ENCODE assay signal across 16 cellular contexts in the genomic region with DNA sequence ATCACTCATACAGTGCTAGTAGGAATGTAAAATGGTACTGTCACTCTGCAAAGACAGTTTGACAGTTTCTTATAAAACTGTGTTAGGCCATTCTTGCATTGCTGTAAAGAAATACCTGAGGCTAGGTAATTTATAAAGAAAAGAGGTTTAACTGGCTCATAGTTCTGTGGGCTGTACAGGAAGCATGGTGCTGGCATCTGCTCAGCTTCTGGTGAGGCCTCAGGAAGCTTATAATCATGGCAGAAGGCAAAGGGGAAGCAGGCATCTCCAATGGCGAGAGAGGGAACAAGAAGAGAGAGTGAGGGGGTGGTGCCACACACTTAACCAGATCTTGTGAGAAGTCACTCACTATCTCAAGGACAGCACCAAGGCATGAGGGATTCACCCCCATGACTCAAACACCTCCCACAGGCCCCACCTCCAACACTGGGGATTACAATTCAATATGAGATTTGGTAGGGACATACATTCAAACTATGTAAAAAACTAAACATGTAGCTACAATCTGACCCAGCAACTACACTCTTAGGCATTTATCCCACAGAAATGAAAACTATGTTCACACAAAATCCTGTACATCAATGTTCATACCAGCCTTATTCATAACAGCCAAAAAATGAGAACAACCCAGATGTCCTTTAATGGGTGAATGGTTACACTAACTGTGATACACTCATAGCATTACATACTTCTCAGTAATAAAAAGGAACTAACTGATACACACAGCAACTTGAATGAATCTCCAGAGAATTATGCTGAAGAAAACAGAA.
"Had no signal": no experiment of that assay in that cellular context is flagged by ENCODE, and none has a peak within 500 bp of the region (broad histone marks: within the 10 kb centered on the region; RNA-seq: fewer than 3 reads in every experiment).

No MANE protein-coding gene starts in this region.

- H3K4me3 ChIP-seq: ascending aorta, transverse colon had no signal

- H3K27me3 Mint-ChIP-seq: activated CD8-positive, alpha-beta T cell treated with anti-CD3 and anti-CD28 coated beads for 36 hours; effector memory CD8-positive, alpha-beta T cell had no signal

- H3K4me3 Mint-ChIP-seq: activated CD8-positive, alpha-beta T cell treated with anti-CD3 and anti-CD28 coated beads for 36 hours; effector memory CD8-positive, alpha-beta T cell; T-helper 1 cell treated with Interleukin-12 subunit alpha and Interleukin-12 subunit beta and Interleukin-4 antibody, amounts not matched to agents 30 μg/mL and 1 μg/mL, for 36 hours had no signal

- H3K27ac ChIP-seq: ascending aorta, epithelial cell of prostate, neutrophil, parathyroid adenoma, transverse colon had no signal

- H2AFZ ChIP-seq: parathyroid adenoma had no signal

- H3K79me2 ChIP-seq: parathyroid adenoma had no signal

- H3K36me3 ChIP-seq: neutrophil had no signal

- H3K4me1 ChIP-seq: parathyroid adenoma had no signal

- DNase-seq: activated CD8-positive, alpha-beta memory T cell treated with anti-CD3 and anti-CD28 coated beads, Interleukin-2, amount 50 U/mL, for 4 hours; activated CD8-positive, alpha-beta T cell treated with anti-CD3 and anti-CD28 coated beads for 36 hours; activated T-cell treated with anti-CD3 and anti-CD28 coated beads, Interleukin-2, amount 50 U/mL, for 48 hours; dermis blood vessel endothelial cell; effector memory CD8-positive, alpha-beta T cell; islet precursor cell; stimulated activated CD4-positive, alpha-beta T cell treated with anti-CD3 and anti-CD28 coated beads, Interleukin-12 subunit alpha, Interleukin-12 subunit beta, amount 100 ng/mL, for 4 hours; stimulated activated naive CD4-positive, alpha-beta T cell; transverse colon had no signal

- H3K27ac Mint-ChIP-seq: activated CD8-positive, alpha-beta T cell treated with anti-CD3 and anti-CD28 coated beads for 36 hours; effector memory CD8-positive, alpha-beta T cell; T-helper 1 cell treated with Interleukin-12 subunit alpha and Interleukin-12 subunit beta and Interleukin-4 antibody, amounts not matched to agents 30 μg/mL and 1 μg/mL, for 36 hours had no signal

- H3K9ac ChIP-seq: parathyroid adenoma had no signal

- FAIRE-seq: bronchial epithelial cell had no signal

- H3K27me3 ChIP-seq: ascending aorta, transverse colon had no signal

- H3K9me3 ChIP-seq: ascending aorta, neutrophil, transverse colon had no signal

- ATAC-seq: activated CD8-positive, alpha-beta T cell treated with anti-CD3 and anti-CD28 coated beads for 36 hours; effector memory CD8-positive, alpha-beta T cell; left lobe of liver had no signal
